ENCODE assay signal across 8 cellular contexts in genomic region chr5:95731571-95732554, GRCh38.
DNase-seq lines count a peak whose midpoint lies in the region; ATAC-seq and TF ChIP-seq lines count a peak whose summit lies in the region.

No MANE protein-coding gene starts in this region.

- DNase-seq in SIG-M5 treated with dmso at 0.1 percent for 504 hours (lab: John Stamatoyannopoulos, UW; ENCODE audit: unreplicated experiment) (peak; percentile 35), SIG-M5 (lab: John Stamatoyannopoulos, UW) (no peak), NCI-H526 treated with DMSO at 0.1 percent for 48 hours (lab: John Stamatoyannopoulos, UW) (peak; percentile 15), activated gamma-delta T cell (lab: John Stamatoyannopoulos, UW) (peak; percentile 26), globus pallidus (ENCODE audit: low spot score) (peak; percentile 59)

- H3K36me3 ChIP-seq in neutrophil = no peaks in the 10 kb centered on the region

- peaks cover 19 to 21% of the 10 kb centered on the region in 2 experiments for H3K4me1 ChIP-seq in neutrophil (ENCODE audit: control insufficient read depth in 1 of 2, insufficient read depth in 1 of 2, low read depth in 1 of 2, low read length in 1 of 2)

- peaks cover 41% of the 10 kb centered on the region for H3K27me3 ChIP-seq in neutrophil

- H3K9me3 ChIP-seq in neutrophil = no peaks in the 10 kb centered on the region

- ATAC-seq in HG02763 (IDR thresholded peaks at IDR 0.05; ENCODE audit: unreplicated experiment) = peak; percentile 25
- no peak for ATAC-seq in GM21526 (IDR thresholded peaks at IDR 0.05; ENCODE audit: low FRiP score, unreplicated experiment)

- TF ChIP-seq CTCF in neutrophil (IDR thresholded peaks at IDR 0.05) = no peak

- H3K27ac ChIP-seq in neutrophil = no peak overlapping the region

- H3K4me3 ChIP-seq in neutrophil (ENCODE audit: low read depth in 1 of 2, low read length in 1 of 2) = peak overlapping the region; percentile 52 to 67
